In genomic region chr5:21685016-21685415, GRCh38 we compare ENCODE assay signal across 21 cellular contexts.
DNase-seq lines count a peak whose midpoint lies in the region; ATAC-seq and TF ChIP-seq lines count a peak whose summit lies in the region.
"Had no signal": no experiment of that assay in that cellular context is flagged by ENCODE, and none has a peak within 500 bp of the region (broad histone marks: within the 10 kb centered on the region; RNA-seq: fewer than 3 reads in every experiment).

No MANE protein-coding gene starts in this region.

- H3K4me3 Mint-ChIP-seq in mesothelial cell of epicardium: no peak overlapping the region
- H3K4me3 Mint-ChIP-seq: B cell; CD4-positive, CD25-positive, alpha-beta regulatory T cell; CD8-positive, alpha-beta T cell had no signal

- H3K9me3 ChIP-seq in hepatocyte (ENCODE audit: low read depth): no peaks in the 10 kb centered on the region
- H3K9me3 ChIP-seq: BLaER1 had no signal

- ATAC-seq in GM18517 (IDR thresholded peaks at IDR 0.05; ENCODE audit: unreplicated experiment): no peak
- ATAC-seq: CD8-positive, alpha-beta T cell; HCT116 had no signal

- no peaks in the 10 kb centered on the region for H3K9me2 ChIP-seq in hepatocyte (replicated peaks; ENCODE audit: insufficient read depth)

- peaks cover 3% of the 10 kb centered on the region for H3K36me3 Mint-ChIP-seq in mesothelial cell of epicardium
- H3K36me3 Mint-ChIP-seq: CD4-positive, CD25-positive, alpha-beta regulatory T cell; CD8-positive, alpha-beta T cell had no signal

- H3K4me1 ChIP-seq in hepatocyte (ENCODE audit: insufficient read depth): no peaks in the 10 kb centered on the region
- H3K4me1 ChIP-seq: BLaER1 had no signal

- H3K4me2 ChIP-seq in hepatocyte: no peak overlapping the region
- H3K4me2 ChIP-seq: BLaER1 had no signal

- H3K27ac ChIP-seq in hepatocyte: peak overlapping the region; percentile 8
- H3K27ac ChIP-seq: BLaER1, C4-2B had no signal

- H4K20me1 ChIP-seq in hepatocyte (ENCODE audit: insufficient read depth, poor library complexity, severe bottlenecking): no peaks in the 10 kb centered on the region
- H4K20me1 ChIP-seq: BLaER1 had no signal

- TF ChIP-seq CTCF in hepatocyte (IDR thresholded peaks at IDR 0.05; ENCODE audit: poor library complexity) (no peak), mesothelial cell of epicardium (IDR thresholded peaks at IDR 0.05; ENCODE audit: unreplicated experiment) (no peak)

- no peaks in the 10 kb centered on the region for H3K27me3 Mint-ChIP-seq in mesothelial cell of epicardium (ENCODE audit: low read depth)
- H3K27me3 Mint-ChIP-seq: B cell; CD4-positive, CD25-positive, alpha-beta regulatory T cell had no signal

- no peak overlapping the region for H2AFZ ChIP-seq in hepatocyte

- no peak overlapping the region for H3K4me3 ChIP-seq in hepatocyte
- H3K4me3 ChIP-seq: BLaER1 had no signal

- H3K36me3 ChIP-seq in hepatocyte (replicated peaks; ENCODE audit: insufficient read depth, low read depth): no peaks in the 10 kb centered on the region
- H3K36me3 ChIP-seq: BLaER1 had no signal

- peaks cover 38% of the 10 kb centered on the region for H3K4me1 Mint-ChIP-seq in mesothelial cell of epicardium
- H3K4me1 Mint-ChIP-seq: B cell; CD4-positive, CD25-positive, alpha-beta regulatory T cell had no signal

- peak overlapping the region; percentile 9 for H3K27ac Mint-ChIP-seq in mesothelial cell of epicardium
- H3K27ac Mint-ChIP-seq: B cell; CD4-positive, CD25-positive, alpha-beta regulatory T cell; CD8-positive, alpha-beta T cell had no signal

- WGBS in hepatocyte (ENCODE audit: low lambda C conversion rate, missing lambda C conversion rate): 33% methylated on average over 1 of the region's 1 CpG

- no peaks in the 10 kb centered on the region for H3K79me2 ChIP-seq in hepatocyte

- H3K9me3 Mint-ChIP-seq in mesothelial cell of epicardium: peaks cover 3% of the 10 kb centered on the region

- peak; percentile 8 for DNase-seq in COLO829 (ENCODE audit: low spot score)
- peak; percentile 56 for DNase-seq in M059J (ENCODE audit: low read depth)
- DNase-seq in hepatocyte (ENCODE audit: low spot score): peak; percentile 15
- DNase-seq in mesothelial cell of epicardium (ENCODE audit: low spot score in 2 of 2, unreplicated experiment in 2 of 2): no peak
- DNase-seq in SW 1271 (lab: John Stamatoyannopoulos, UW): no peak
- no peak for DNase-seq in COLO668 (lab: John Stamatoyannopoulos, UW; ENCODE audit: unreplicated experiment)
- DNase-seq: 8988T; Calu3; CD4-positive, CD25-positive, alpha-beta regulatory T cell; CD8-positive, alpha-beta T cell; COR-L47; DMS53; DMS79 treated with DMSO at 0.1 percent for 48 hours; GF-D8; GOT3; H7 had no signal

- H3K27me3 ChIP-seq in hepatocyte: no peaks in the 10 kb centered on the region
- H3K27me3 ChIP-seq: BLaER1 had no signal

Comparison
In these comparisons a context has a peak if more than half of its experiments do, and no peak if none do; other contexts are left out.
1. DNase-seq: peak in COLO829 (single experiment), M059J (single experiment) and hepatocyte (single experiment); none in mesothelial cell of epicardium (0 of 2), SW 1271 (0 of 2) and COLO668 (single experiment).